In the genomic region with DNA sequence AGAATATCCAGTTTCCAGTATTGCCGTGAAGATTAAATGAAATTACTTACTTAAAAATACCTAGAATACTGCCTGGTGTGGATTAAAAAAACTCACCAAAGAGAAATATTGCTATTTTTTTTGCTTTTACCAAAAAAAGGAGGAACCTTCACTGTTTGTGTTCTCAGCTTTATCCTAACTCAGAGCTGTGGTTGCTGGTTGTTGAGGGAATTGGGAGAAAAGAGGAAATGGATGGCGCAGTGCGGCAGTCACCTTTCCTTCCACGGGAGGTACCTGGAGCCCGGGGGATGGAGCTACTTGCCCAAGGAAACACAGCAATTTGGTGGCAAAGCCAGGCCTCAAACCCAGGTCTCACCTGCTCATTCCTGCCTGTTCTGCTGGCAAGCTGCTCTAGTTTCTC, we compare ENCODE assay signal across 1 cellular context.
TF ChIP-seq lines count a peak whose summit lies in the region.

No MANE protein-coding gene starts in this region.

TF ChIP-seq in H1, 55 proteins besides CTCF, POLR2A, EP300 and RAD21 (continued from another document):
- TF ChIP-seq, protein P1, sequence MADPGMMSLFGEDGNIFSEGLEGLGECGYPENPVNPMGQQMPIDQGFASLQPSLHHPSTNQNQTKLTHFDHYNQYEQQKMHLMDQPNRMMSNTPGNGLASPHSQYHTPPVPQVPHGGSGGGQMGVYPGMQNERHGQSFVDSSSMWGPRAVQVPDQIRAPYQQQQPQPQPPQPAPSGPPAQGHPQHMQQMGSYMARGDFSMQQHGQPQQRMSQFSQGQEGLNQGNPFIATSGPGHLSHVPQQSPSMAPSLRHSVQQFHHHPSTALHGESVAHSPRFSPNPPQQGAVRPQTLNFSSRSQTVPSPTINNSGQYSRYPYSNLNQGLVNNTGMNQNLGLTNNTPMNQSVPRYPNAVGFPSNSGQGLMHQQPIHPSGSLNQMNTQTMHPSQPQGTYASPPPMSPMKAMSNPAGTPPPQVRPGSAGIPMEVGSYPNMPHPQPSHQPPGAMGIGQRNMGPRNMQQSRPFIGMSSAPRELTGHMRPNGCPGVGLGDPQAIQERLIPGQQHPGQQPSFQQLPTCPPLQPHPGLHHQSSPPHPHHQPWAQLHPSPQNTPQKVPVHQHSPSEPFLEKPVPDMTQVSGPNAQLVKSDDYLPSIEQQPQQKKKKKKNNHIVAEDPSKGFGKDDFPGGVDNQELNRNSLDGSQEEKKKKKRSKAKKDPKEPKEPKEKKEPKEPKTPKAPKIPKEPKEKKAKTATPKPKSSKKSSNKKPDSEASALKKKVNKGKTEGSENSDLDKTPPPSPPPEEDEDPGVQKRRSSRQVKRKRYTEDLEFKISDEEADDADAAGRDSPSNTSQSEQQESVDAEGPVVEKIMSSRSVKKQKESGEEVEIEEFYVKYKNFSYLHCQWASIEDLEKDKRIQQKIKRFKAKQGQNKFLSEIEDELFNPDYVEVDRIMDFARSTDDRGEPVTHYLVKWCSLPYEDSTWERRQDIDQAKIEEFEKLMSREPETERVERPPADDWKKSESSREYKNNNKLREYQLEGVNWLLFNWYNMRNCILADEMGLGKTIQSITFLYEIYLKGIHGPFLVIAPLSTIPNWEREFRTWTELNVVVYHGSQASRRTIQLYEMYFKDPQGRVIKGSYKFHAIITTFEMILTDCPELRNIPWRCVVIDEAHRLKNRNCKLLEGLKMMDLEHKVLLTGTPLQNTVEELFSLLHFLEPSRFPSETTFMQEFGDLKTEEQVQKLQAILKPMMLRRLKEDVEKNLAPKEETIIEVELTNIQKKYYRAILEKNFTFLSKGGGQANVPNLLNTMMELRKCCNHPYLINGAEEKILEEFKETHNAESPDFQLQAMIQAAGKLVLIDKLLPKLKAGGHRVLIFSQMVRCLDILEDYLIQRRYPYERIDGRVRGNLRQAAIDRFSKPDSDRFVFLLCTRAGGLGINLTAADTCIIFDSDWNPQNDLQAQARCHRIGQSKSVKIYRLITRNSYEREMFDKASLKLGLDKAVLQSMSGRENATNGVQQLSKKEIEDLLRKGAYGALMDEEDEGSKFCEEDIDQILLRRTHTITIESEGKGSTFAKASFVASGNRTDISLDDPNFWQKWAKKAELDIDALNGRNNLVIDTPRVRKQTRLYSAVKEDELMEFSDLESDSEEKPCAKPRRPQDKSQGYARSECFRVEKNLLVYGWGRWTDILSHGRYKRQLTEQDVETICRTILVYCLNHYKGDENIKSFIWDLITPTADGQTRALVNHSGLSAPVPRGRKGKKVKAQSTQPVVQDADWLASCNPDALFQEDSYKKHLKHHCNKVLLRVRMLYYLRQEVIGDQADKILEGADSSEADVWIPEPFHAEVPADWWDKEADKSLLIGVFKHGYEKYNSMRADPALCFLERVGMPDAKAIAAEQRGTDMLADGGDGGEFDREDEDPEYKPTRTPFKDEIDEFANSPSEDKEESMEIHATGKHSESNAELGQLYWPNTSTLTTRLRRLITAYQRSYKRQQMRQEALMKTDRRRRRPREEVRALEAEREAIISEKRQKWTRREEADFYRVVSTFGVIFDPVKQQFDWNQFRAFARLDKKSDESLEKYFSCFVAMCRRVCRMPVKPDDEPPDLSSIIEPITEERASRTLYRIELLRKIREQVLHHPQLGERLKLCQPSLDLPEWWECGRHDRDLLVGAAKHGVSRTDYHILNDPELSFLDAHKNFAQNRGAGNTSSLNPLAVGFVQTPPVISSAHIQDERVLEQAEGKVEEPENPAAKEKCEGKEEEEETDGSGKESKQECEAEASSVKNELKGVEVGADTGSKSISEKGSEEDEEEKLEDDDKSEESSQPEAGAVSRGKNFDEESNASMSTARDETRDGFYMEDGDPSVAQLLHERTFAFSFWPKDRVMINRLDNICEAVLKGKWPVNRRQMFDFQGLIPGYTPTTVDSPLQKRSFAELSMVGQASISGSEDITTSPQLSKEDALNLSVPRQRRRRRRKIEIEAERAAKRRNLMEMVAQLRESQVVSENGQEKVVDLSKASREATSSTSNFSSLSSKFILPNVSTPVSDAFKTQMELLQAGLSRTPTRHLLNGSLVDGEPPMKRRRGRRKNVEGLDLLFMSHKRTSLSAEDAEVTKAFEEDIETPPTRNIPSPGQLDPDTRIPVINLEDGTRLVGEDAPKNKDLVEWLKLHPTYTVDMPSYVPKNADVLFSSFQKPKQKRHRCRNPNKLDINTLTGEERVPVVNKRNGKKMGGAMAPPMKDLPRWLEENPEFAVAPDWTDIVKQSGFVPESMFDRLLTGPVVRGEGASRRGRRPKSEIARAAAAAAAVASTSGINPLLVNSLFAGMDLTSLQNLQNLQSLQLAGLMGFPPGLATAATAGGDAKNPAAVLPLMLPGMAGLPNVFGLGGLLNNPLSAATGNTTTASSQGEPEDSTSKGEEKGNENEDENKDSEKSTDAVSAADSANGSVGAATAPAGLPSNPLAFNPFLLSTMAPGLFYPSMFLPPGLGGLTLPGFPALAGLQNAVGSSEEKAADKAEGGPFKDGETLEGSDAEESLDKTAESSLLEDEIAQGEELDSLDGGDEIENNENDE (IDR thresholded peaks at IDR 0.05; ENCODE audit: insufficient replicate concordance, low read length): no peak
